Comparison of ENCODE assay signal across 1 cellular context in genomic region chr5:1161108-1161831, GRCh38.
TF ChIP-seq lines count a peak whose summit lies in the region.

No MANE protein-coding gene starts in this region.

TF ChIP-seq in HepG2, 621 proteins besides CTCF, POLR2A, EP300 and RAD21 (continued from another document):
- TF ChIP-seq DPF2 (CRISPR knock-in tag; IDR thresholded peaks at IDR 0.05; ENCODE audit: borderline replicate concordance, low read depth): peak; percentile 69
- peak; percentile 85 for TF ChIP-seq TBX2 (CRISPR knock-in tag; IDR thresholded peaks at IDR 0.05; ENCODE audit: borderline replicate concordance)
- TF ChIP-seq HOXA7 (CRISPR knock-in tag; IDR thresholded peaks at IDR 0.05): no peak
- TF ChIP-seq STAT6 (CRISPR knock-in tag; IDR thresholded peaks at IDR 0.05; ENCODE audit: borderline replicate concordance): no peak
- TF ChIP-seq REPIN1 (CRISPR knock-in tag; IDR thresholded peaks at IDR 0.05; ENCODE audit: borderline replicate concordance, low read depth): no peak
- TF ChIP-seq MAZ (IDR thresholded peaks at IDR 0.05; ENCODE audit: borderline replicate concordance, low read depth, low read length): no peak
- no peak for TF ChIP-seq MAZ (CRISPR knock-in tag; IDR thresholded peaks at IDR 0.05; ENCODE audit: low read depth)
- TF ChIP-seq ZKSCAN5 (CRISPR knock-in tag; IDR thresholded peaks at IDR 0.05): no peak
- TF ChIP-seq ZBTB26 (CRISPR knock-in tag; IDR thresholded peaks at IDR 0.05; ENCODE audit: borderline replicate concordance): no peak
- TF ChIP-seq ZBTB34 (CRISPR knock-in tag; IDR thresholded peaks at IDR 0.05): no peak
- no peak for TF ChIP-seq ZNF33B (CRISPR knock-in tag; IDR thresholded peaks at IDR 0.05)
- no peak for TF ChIP-seq HIVEP1 (CRISPR knock-in tag; IDR thresholded peaks at IDR 0.05)
- no peak for TF ChIP-seq ZNF260 (CRISPR knock-in tag; IDR thresholded peaks at IDR 0.05; ENCODE audit: borderline replicate concordance, low read depth)
- no peak for TF ChIP-seq CENPX (CRISPR knock-in tag; IDR thresholded peaks at IDR 0.05)
- TF ChIP-seq ZSCAN20 (CRISPR knock-in tag; IDR thresholded peaks at IDR 0.05; ENCODE audit: borderline replicate concordance): no peak
- TF ChIP-seq MXD1 (CRISPR knock-in tag; IDR thresholded peaks at IDR 0.05): no peak
- peak; percentile 99 for TF ChIP-seq FOSL2 (CRISPR knock-in tag; IDR thresholded peaks at IDR 0.05)
- no peak for TF ChIP-seq CC2D1A (CRISPR knock-in tag; IDR thresholded peaks at IDR 0.05)
- no peak for TF ChIP-seq MATR3 (CRISPR knock-in tag; IDR thresholded peaks at IDR 0.05)
- no peak for TF ChIP-seq ZNF44 (CRISPR knock-in tag; IDR thresholded peaks at IDR 0.05)
- TF ChIP-seq SMARCC2 (IDR thresholded peaks at IDR 0.05): no peak
- TF ChIP-seq KLF16 (CRISPR knock-in tag; IDR thresholded peaks at IDR 0.05): no peak
- TF ChIP-seq ZNF782 (CRISPR knock-in tag; IDR thresholded peaks at IDR 0.05; ENCODE audit: borderline replicate concordance): no peak
- TF ChIP-seq RFXANK (CRISPR knock-in tag; IDR thresholded peaks at IDR 0.05): 0 out of 2 replicates have a peak, but pooled peaks have one; percentile 35
- TF ChIP-seq IRX3 (CRISPR knock-in tag; IDR thresholded peaks at IDR 0.05; ENCODE audit: borderline replicate concordance, low read depth): no peak
- TF ChIP-seq ZFP91 (CRISPR knock-in tag; IDR thresholded peaks at IDR 0.05; ENCODE audit: borderline replicate concordance): peak; percentile 79; the same call in 1 of the 2 replicates
- TF ChIP-seq ZNF83 (CRISPR knock-in tag; IDR thresholded peaks at IDR 0.05; ENCODE audit: borderline replicate concordance): no peak
- TF ChIP-seq EED (CRISPR knock-in tag; IDR thresholded peaks at IDR 0.05): no peak
- TF ChIP-seq ZNF616 (CRISPR knock-in tag; IDR thresholded peaks at IDR 0.05; ENCODE audit: low read depth): no peak
- no peak for TF ChIP-seq ZNF557 (CRISPR knock-in tag; IDR thresholded peaks at IDR 0.05)
- no peak for TF ChIP-seq ZNF773 (CRISPR knock-in tag; IDR thresholded peaks at IDR 0.05; ENCODE audit: borderline replicate concordance)
- TF ChIP-seq POLR2AphosphoS5 (IDR thresholded peaks at IDR 0.05; ENCODE audit: low read depth, low read length): no peak
- TF ChIP-seq PITX1 (CRISPR knock-in tag; IDR thresholded peaks at IDR 0.05): peak; percentile 64; the same call in 1 of the 2 replicates
- TF ChIP-seq ZNF282 (IDR thresholded peaks at IDR 0.05; ENCODE audit: partially characterized antibody): no peak
- TF ChIP-seq ZIK1 (CRISPR knock-in tag; IDR thresholded peaks at IDR 0.05; ENCODE audit: borderline replicate concordance, low read depth): no peak
- TF ChIP-seq ESRRA (CRISPR knock-in tag; IDR thresholded peaks at IDR 0.05; ENCODE audit: low read depth): no peak
- TF ChIP-seq ETS1 (CRISPR knock-in tag; IDR thresholded peaks at IDR 0.05): no peak
- no peak for TF ChIP-seq MAFG (CRISPR knock-in tag; IDR thresholded peaks at IDR 0.05)
